ENCODE assay signal across 2 cellular contexts in the genomic region with DNA sequence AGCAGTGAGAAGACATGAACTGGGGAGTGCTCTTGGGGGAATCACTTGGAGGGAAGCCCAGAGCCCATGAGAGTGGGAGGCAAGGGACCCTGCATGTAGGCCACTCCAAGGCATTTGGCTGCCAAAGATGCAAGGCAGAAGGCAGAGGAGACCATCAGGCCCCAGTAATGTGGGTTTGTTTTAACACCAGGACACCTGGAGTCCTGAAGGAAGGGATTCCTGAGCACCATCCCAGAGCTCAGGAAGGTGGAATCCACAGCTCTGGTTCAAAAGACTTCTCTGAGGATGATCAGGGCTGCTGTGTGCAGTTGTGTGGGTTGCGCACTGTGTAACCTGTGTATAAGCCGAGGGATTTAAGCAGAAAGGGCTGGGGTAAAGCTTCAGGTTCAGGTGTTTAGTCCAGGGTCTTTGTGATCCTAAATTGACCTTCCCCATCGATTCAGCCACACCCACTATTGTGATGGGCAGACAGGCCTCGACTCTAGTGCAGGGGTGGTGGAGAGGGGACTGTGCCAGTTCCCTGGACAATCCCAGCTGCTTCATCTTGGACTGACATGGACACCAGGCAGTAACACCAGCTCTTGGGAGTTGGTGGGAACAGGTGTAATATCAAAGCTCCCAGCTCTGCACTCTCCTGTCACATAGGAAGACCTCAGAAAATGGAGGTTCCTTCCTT.
TF ChIP-seq lines count a peak whose summit lies in the region.

No MANE protein-coding gene starts in this region.

TF ChIP-seq in HCT116, 20 proteins besides CTCF, POLR2A, EP300 and RAD21:
- TF ChIP-seq EZH2phosphoT487 (IDR thresholded peaks at IDR 0.05; ENCODE audit: borderline replicate concordance), result no peak
- 0 out of 2 replicates have a peak, but pooled peaks have one; percentile 15 for TF ChIP-seq POLR2AphosphoS5 (IDR thresholded peaks at IDR 0.05; ENCODE audit: low read depth, low read length)

TF ChIP-seq in H1, 55 proteins besides CTCF, POLR2A, EP300 and RAD21:
- TF ChIP-seq POLR2AphosphoS5 (IDR thresholded peaks at IDR 0.05; ENCODE audit: low read depth, low read length) (0 out of 2 replicates have a peak, but pooled peaks have one; percentile 6), RBBP5 (IDR thresholded peaks at IDR 0.05; ENCODE audit: borderline replicate concordance, low read depth, low read length) (no peak)
- TF ChIP-seq, protein P1, sequence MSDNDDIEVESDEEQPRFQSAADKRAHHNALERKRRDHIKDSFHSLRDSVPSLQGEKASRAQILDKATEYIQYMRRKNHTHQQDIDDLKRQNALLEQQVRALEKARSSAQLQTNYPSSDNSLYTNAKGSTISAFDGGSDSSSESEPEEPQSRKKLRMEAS (IDR thresholded peaks at IDR 0.05), result no peak
